30 cellular contexts compared by ENCODE assay signal in the genomic region with DNA sequence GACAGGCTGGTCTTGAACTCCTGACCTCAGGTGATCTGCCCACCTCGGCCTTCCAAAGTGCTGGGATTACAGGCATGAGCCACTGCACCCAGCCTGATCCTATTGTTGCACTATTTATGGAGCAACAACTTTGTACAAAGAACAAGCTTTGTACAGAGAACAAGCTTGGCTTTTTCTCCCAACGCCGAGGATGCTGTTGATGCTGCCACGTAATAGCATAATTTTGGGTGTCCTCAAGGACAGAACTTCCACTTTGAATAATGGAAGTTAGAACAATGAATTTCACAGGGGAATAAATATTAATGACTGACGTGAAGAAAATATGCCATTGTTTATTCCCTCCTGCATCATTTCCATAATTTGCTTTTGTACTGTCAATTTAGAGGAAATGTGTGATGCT. TPM values are rescaled to one million over a fixed set of nuclear protein-coding genes. Genes with fewer than 3 reads are reported as not detected.
DNase-seq lines count a peak whose midpoint lies in the region; ATAC-seq and TF ChIP-seq lines count a peak whose summit lies in the region.
"Had no signal": no experiment of that assay in that cellular context is flagged by ENCODE, and none has a peak within 500 bp of the region (broad histone marks: within the 10 kb centered on the region; RNA-seq: fewer than 3 reads in every experiment).

No MANE protein-coding gene starts in this region.

- no peaks in the 10 kb centered on the region for H3K27me3 Mint-ChIP-seq in neural crest cell (ENCODE audit: low read depth)
- H3K27me3 Mint-ChIP-seq: CD4-positive, CD25-positive, alpha-beta regulatory T cell had no signal

- TF ChIP-seq POLR2A in gastroesophageal sphincter (IDR thresholded peaks at IDR 0.05), result no peak

- no peaks in the 10 kb centered on the region for H3K27me3 ChIP-seq in heart right ventricle
- no peaks in the 10 kb centered on the region for H3K27me3 ChIP-seq in gastroesophageal sphincter
- H3K27me3 ChIP-seq: BLaER1, SJSA1 had no signal

- H3K36me3 ChIP-seq in heart right ventricle (peaks cover 0 to 65% (median 18%) of the 10 kb centered on the region in 9 donors), gastroesophageal sphincter (peaks cover 0 to 50% of the 10 kb centered on the region in 2 donors)

- intact Hi-C loops in heart right ventricle (cut with DNase I) (no loop called here), Right ventricle myocardium inferior (cut with DNase I) (no loop called here)

- TF ChIP-seq EP300 in gastroesophageal sphincter (IDR thresholded peaks at IDR 0.05), result no peak

- 67 to 73% methylated on average over 5 of the region's 5 CpGs for whole genome bisulfite sequencing in heart right ventricle, 2 donors
- 67 to 91% methylated on average over 4 to 5 of the region's 5 CpGs for WGBS in gastroesophageal sphincter (ENCODE audit: low coverage in 1 of 2), 2 donors

- H3K27ac ChIP-seq in heart right ventricle (peak overlapping the region in 9 of 10 donors; percentile 38 to 75 (median 58)), gastroesophageal sphincter (peak overlapping the region; percentile 9 to 74 (median 68))
- H3K27ac ChIP-seq: BLaER1, GM23248, HL-60, SJSA1 had no signal

- peaks cover 27% of the 10 kb centered on the region for H3K4me1 Mint-ChIP-seq in neural crest cell
- H3K4me1 Mint-ChIP-seq: CD4-positive, CD25-positive, alpha-beta regulatory T cell had no signal

- H3K9me3 ChIP-seq in heart right ventricle (no peaks in the 10 kb centered on the region), gastroesophageal sphincter (no peaks in the 10 kb centered on the region)
- H3K9me3 ChIP-seq: BLaER1, SJSA1 had no signal

- peaks cover 0 to 12% (median 0%) of the 10 kb centered on the region in 9 donors for H3K4me1 ChIP-seq in heart right ventricle
- peaks cover 0 to 12% (median 0%) of the 10 kb centered on the region in 3 donors for H3K4me1 ChIP-seq in gastroesophageal sphincter
- H3K4me1 ChIP-seq: BLaER1, SJSA1 had no signal

- no peak overlapping the region for H3K4me3 ChIP-seq in heart right ventricle
- no peak overlapping the region for H3K4me3 ChIP-seq in gastroesophageal sphincter
- H3K4me3 ChIP-seq: BLaER1, GM23248, K562, SJSA1 had no signal

- no peaks in the 10 kb centered on the region for H3K9me3 Mint-ChIP-seq in neural crest cell
- H3K9me3 Mint-ChIP-seq: CD4-positive, CD25-positive, alpha-beta regulatory T cell had no signal

- TF ChIP-seq CTCF in heart right ventricle (IDR thresholded peaks at IDR 0.05), result no peak
- no peak for TF ChIP-seq CTCF in gastroesophageal sphincter (IDR thresholded peaks at IDR 0.05)
- TF ChIP-seq CTCF in neural crest cell (conservative IDR thresholded peaks at IDR 0.05), result no peak
- no peak for TF ChIP-seq CTCF in omental fat pad (IDR thresholded peaks at IDR 0.05)

- peaks cover 2% of the 10 kb centered on the region for H3K36me3 Mint-ChIP-seq in neural crest cell (ENCODE audit: low read depth)

- H3K27ac Mint-ChIP-seq in neural crest cell (ENCODE audit: unreplicated experiment), result peak overlapping the region; percentile 25
- H3K27ac Mint-ChIP-seq: CD4-positive, CD25-positive, alpha-beta regulatory T cell had no signal

- ATAC-seq in heart right ventricle (peak in 5 of 8 donors; percentile 34 to 78 (median 72)), Right ventricle myocardium inferior (no peak), gastroesophageal sphincter (no peak), omental fat pad (ENCODE audit: low FRiP score) (no peak)
- ATAC-seq: K562, PC-3 had no signal

- DNase-seq in heart right ventricle, result no peak
- no peak for DNase-seq in Right ventricle myocardium inferior (ENCODE audit: missing footprints)
- DNase-seq in neural crest cell (ENCODE audit: low read depth, low spot score), result no peak
- DNase-seq in superior temporal gyrus (ENCODE audit: extremely low spot score), result peak; percentile 74
- no peak for DNase-seq in omental fat pad (ENCODE audit: low spot score)
- no peak for DNase-seq in hippocampal formation (lab: John Stamatoyannopoulos, UW)
- DNase-seq in 8988T, result no peak
- DNase-seq: CD4-positive, CD25-positive, alpha-beta regulatory T cell; DND-41; GM23248; H7; MV-4-11; NCI-H1105; NCI-H146; NCI-H1930; NCI-H2107; NCI-H446; NCI-H524 treated with DMSO at 0.1 percent for 48 hours; NCI-H774; NK-92 treated with Interleukin-12 subunit alpha and Interleukin-12 subunit beta, amount 100 ng/mL, for 24 hours; PC-3; Right ventricle myocardium superior had no signal

- H3K4me3 Mint-ChIP-seq in neural crest cell, result peak overlapping the region; percentile 34
- H3K4me3 Mint-ChIP-seq: CD4-positive, CD25-positive, alpha-beta regulatory T cell had no signal

RNA-seq across cellular contexts. Expression of gene RBP7, which starts 12.8 kb away (rescaled TPM):
- total RNA-seq in heart right ventricle, result 10 to 100 TPM; 15.5 to 46.4 (median 24.4) TPM
- 100 to 1,000 TPM in 1 of 2 donors, 10 to 100 TPM in 1; 54.7 to 106 TPM for polyA plus RNA-seq in heart right ventricle
- total RNA-seq in Right ventricle myocardium inferior, result 39.3 TPM
- 10 to 100 TPM in 3 of 4 donors, 1 to 10 TPM in 1; 4.5 to 35.6 (median 17.8) TPM for total RNA-seq in gastroesophageal sphincter
- total RNA-seq in neural crest cell, result not detected in 2 replicates
- total RNA-seq in omental fat pad, result 100 to 1,000 TPM in 3 of 4 donors, 10 to 100 TPM in 1; 96.8 to 404 (median 290) TPM
- total RNA-seq: A172; CD4-positive, CD25-positive, alpha-beta regulatory T cell; GM23248; K562; LHCN-M2; MCF 10A had no signal
- polyA plus RNA-seq: CD4-positive, CD25-positive, alpha-beta regulatory T cell; GM23248; K562 had no signal

RNA-seq across cellular contexts. Expression of gene NMNAT1, which starts 41.0 kb away (rescaled TPM):
- total RNA-seq in heart right ventricle (10 to 100 TPM; 14.2 to 23.7 (median 20.3) TPM), Right ventricle myocardium inferior (19.3 TPM), gastroesophageal sphincter (10 to 100 TPM in 2 of 4 donors, 1 to 10 TPM in 2; 6.1 to 12.6 (median 9.7) TPM), neural crest cell (8.8 and 9.6 TPM in 2 replicates), omental fat pad (1 to 10 TPM; 4.7 to 6.5 (median 5.6) TPM)
- 10 to 100 TPM in 1 of 2 donors, 1 to 10 TPM in 1; 9.6 to 14.3 TPM for polyA plus RNA-seq in heart right ventricle

RNA-seq across cellular contexts. Expression of gene LZIC, which starts 41.1 kb away (rescaled TPM):
- total RNA-seq in heart right ventricle (10 to 100 TPM; 27.7 to 38.0 (median 34.2) TPM), Right ventricle myocardium inferior (41.8 TPM), gastroesophageal sphincter (10 to 100 TPM; 26.0 to 45.1 (median 38.4) TPM), neural crest cell (35.3 and 39.6 TPM in 2 replicates), omental fat pad (10 to 100 TPM; 15.1 to 31.8 (median 19.9) TPM)
- 10 to 100 TPM; 13.4 to 20.6 TPM for polyA plus RNA-seq in heart right ventricle

RNA-seq across cellular contexts. Expression of gene UBE4B, which starts 48.5 kb away (rescaled TPM):
- total RNA-seq in heart right ventricle (10 to 100 TPM; 59.0 to 87.3 (median 69.2) TPM), Right ventricle myocardium inferior (66.4 TPM), gastroesophageal sphincter (100 to 1,000 TPM in 1 of 4 donors, 10 to 100 TPM in 3; 56.9 to 120 (median 83.2) TPM), neural crest cell (72.8 and 74.4 TPM in 2 replicates), omental fat pad (10 to 100 TPM; 33.3 to 58.4 (median 46.1) TPM)
- polyA plus RNA-seq in heart right ventricle, result 10 to 100 TPM; 18.3 to 23.4 TPM

Comparison
In these comparisons a context has a peak if more than half of its experiments do, and no peak if none do; other contexts are left out.
1. ATAC-seq: peak in heart right ventricle (5 of 8); none in Right ventricle myocardium inferior (single experiment), gastroesophageal sphincter (single experiment) and omental fat pad (single experiment).